ENCODE assay signal across 1 cellular context in genomic region chr6:41071923-41072835, GRCh38.
TF ChIP-seq lines count a peak whose summit lies in the region.

Gene OARD1 (minus strand): TSS chr6:41072356. CDS start chr6:41071634, 722 bp downstream.

TF ChIP-seq in HepG2, 621 proteins besides CTCF, POLR2A, EP300 and RAD21 (continued from another document):
- no peak for TF ChIP-seq TERF1 (CRISPR knock-in tag; IDR thresholded peaks at IDR 0.05)
- 0 out of 2 replicates have a peak, but pooled peaks have one; percentile 58 for TF ChIP-seq WIZ (CRISPR knock-in tag; IDR thresholded peaks at IDR 0.05)
- TF ChIP-seq ZNF549 (CRISPR knock-in tag; IDR thresholded peaks at IDR 0.05): no peak
- peak; percentile 77; the same call in 1 of the 2 replicates for TF ChIP-seq ZNF878 (CRISPR knock-in tag; IDR thresholded peaks at IDR 0.05)
- no peak for TF ChIP-seq ZNF564 (CRISPR knock-in tag; IDR thresholded peaks at IDR 0.05)
- no peak for TF ChIP-seq NRL (CRISPR knock-in tag; IDR thresholded peaks at IDR 0.05; ENCODE audit: borderline replicate concordance)
- TF ChIP-seq ZBTB14 (CRISPR knock-in tag; IDR thresholded peaks at IDR 0.05): no peak; the same call in 1 of the 2 replicates
- 0 out of 2 replicates have a peak, but pooled peaks have one; percentile 9 for TF ChIP-seq TEAD2 (CRISPR knock-in tag; IDR thresholded peaks at IDR 0.05)
- no peak for TF ChIP-seq CHCHD3 (CRISPR knock-in tag; IDR thresholded peaks at IDR 0.05)
- no peak for TF ChIP-seq ZNF484 (CRISPR knock-in tag; IDR thresholded peaks at IDR 0.05; ENCODE audit: borderline replicate concordance, low read depth)
- no peak for TF ChIP-seq JUNB (CRISPR knock-in tag; IDR thresholded peaks at IDR 0.05; ENCODE audit: borderline replicate concordance)
- no peak for TF ChIP-seq ZNF460 (CRISPR knock-in tag; IDR thresholded peaks at IDR 0.05; ENCODE audit: borderline replicate concordance)
- no peak for TF ChIP-seq KDM1A (CRISPR knock-in tag; IDR thresholded peaks at IDR 0.05)
- TF ChIP-seq FOXP4 (CRISPR knock-in tag; IDR thresholded peaks at IDR 0.05): peak; percentile 50
- TF ChIP-seq ZNF468 (CRISPR knock-in tag; IDR thresholded peaks at IDR 0.05): no peak
- TF ChIP-seq NR2F6 (IDR thresholded peaks at IDR 0.05): no peak; the same call in 1 of the 2 replicates
- peak; percentile 19; the same call in 1 of the 2 replicates for TF ChIP-seq NR2F6 (CRISPR knock-in tag; IDR thresholded peaks at IDR 0.05)
- no peak for TF ChIP-seq IKZF1 (IDR thresholded peaks at IDR 0.05)
- peak; percentile 58; the same call in 1 of the 2 replicates for TF ChIP-seq ZNF451 (CRISPR knock-in tag; IDR thresholded peaks at IDR 0.05)
- no peak for TF ChIP-seq ZBTB1 (CRISPR knock-in tag; IDR thresholded peaks at IDR 0.05; ENCODE audit: borderline replicate concordance)
- peak; percentile 6; the same call in 1 of the 2 replicates for TF ChIP-seq NFATC3 (CRISPR knock-in tag; IDR thresholded peaks at IDR 0.05)
- no peak; the same call in 1 of the 2 replicates for TF ChIP-seq ZNF839 (CRISPR knock-in tag; IDR thresholded peaks at IDR 0.05; ENCODE audit: borderline replicate concordance)
- TF ChIP-seq DRAP1 (CRISPR knock-in tag; IDR thresholded peaks at IDR 0.05): peak; percentile 88
- no peak for TF ChIP-seq MAFF (IDR thresholded peaks at IDR 0.05; ENCODE audit: low read depth, low read length)
- TF ChIP-seq E2F2 (CRISPR knock-in tag; IDR thresholded peaks at IDR 0.05; ENCODE audit: borderline replicate concordance): no peak
- TF ChIP-seq ZNF274 (CRISPR knock-in tag; IDR thresholded peaks at IDR 0.05): no peak; the same call in 1 of the 2 replicates
- 0 out of 2 replicates have a peak, but pooled peaks have one; percentile 9 for TF ChIP-seq RFXANK (CRISPR knock-in tag; IDR thresholded peaks at IDR 0.05)
- TF ChIP-seq SMAD9 (CRISPR knock-in tag; IDR thresholded peaks at IDR 0.05): no peak
- TF ChIP-seq CEBPB (IDR thresholded peaks at IDR 0.05; ENCODE audit: borderline replicate concordance, low read depth, low read length): no peak
- TF ChIP-seq ZNF616 (CRISPR knock-in tag; IDR thresholded peaks at IDR 0.05; ENCODE audit: low read depth): peak; percentile 18; the same call in 1 of the 2 replicates
- TF ChIP-seq FOSL1 (CRISPR knock-in tag; IDR thresholded peaks at IDR 0.05; ENCODE audit: borderline replicate concordance): peak; percentile 30; the same call in 1 of the 2 replicates
- no peak for TF ChIP-seq RARG (CRISPR knock-in tag; IDR thresholded peaks at IDR 0.05; ENCODE audit: low read depth)
- no peak for TF ChIP-seq ZNF12 (CRISPR knock-in tag; IDR thresholded peaks at IDR 0.05)
- no peak for TF ChIP-seq HES4 (CRISPR knock-in tag; IDR thresholded peaks at IDR 0.05; ENCODE audit: borderline replicate concordance)
- no peak for TF ChIP-seq AGO1 (IDR thresholded peaks at IDR 0.05; ENCODE audit: low read depth, low read length, poor library complexity, severe bottlenecking)
- TF ChIP-seq HOXA7 (CRISPR knock-in tag; IDR thresholded peaks at IDR 0.05): no peak
- TF ChIP-seq ATAD3A (CRISPR knock-in tag; IDR thresholded peaks at IDR 0.05): no peak; the same call in 1 of the 2 replicates
- peak; percentile 28; the same call in 1 of the 2 replicates for TF ChIP-seq ZNF263 (CRISPR knock-in tag; IDR thresholded peaks at IDR 0.05)
- peak; percentile 75 for TF ChIP-seq ZBTB7B (CRISPR knock-in tag; IDR thresholded peaks at IDR 0.05)
- 0 out of 2 replicates have a peak, but pooled peaks have one; percentile 63 for TF ChIP-seq ZNF83 (CRISPR knock-in tag; IDR thresholded peaks at IDR 0.05; ENCODE audit: borderline replicate concordance)
- TF ChIP-seq ZNF597 (CRISPR knock-in tag; IDR thresholded peaks at IDR 0.05): no peak
- TF ChIP-seq SALL2 (CRISPR knock-in tag; IDR thresholded peaks at IDR 0.05): peak; percentile 80
- peak; percentile 59; the same call in 1 of the 2 replicates for TF ChIP-seq ZNF138 (CRISPR knock-in tag; IDR thresholded peaks at IDR 0.05; ENCODE audit: low read depth)
- TF ChIP-seq ZBTB37 (CRISPR knock-in tag; IDR thresholded peaks at IDR 0.05): peak; percentile 61; the same call in 1 of the 2 replicates
- TF ChIP-seq NCOA1 (CRISPR knock-in tag; IDR thresholded peaks at IDR 0.05): peak; percentile 70; the same call in 1 of the 2 replicates
- no peak; the same call in 1 of the 2 replicates for TF ChIP-seq CEBPG (CRISPR knock-in tag; IDR thresholded peaks at IDR 0.05)
- TF ChIP-seq MEIS2 (CRISPR knock-in tag; IDR thresholded peaks at IDR 0.05): peak; percentile 73
- TF ChIP-seq PAXIP1 (CRISPR knock-in tag; conservative IDR thresholded peaks at IDR 0.05): peak; percentile 65; the same call in 1 of the 2 replicates
- peak; percentile 5; the same call in 1 of the 2 replicates for TF ChIP-seq ZBTB26 (CRISPR knock-in tag; IDR thresholded peaks at IDR 0.05; ENCODE audit: borderline replicate concordance)
